ENCODE assay signal across 10 cellular contexts in genomic region chr1:198556969-198557368, GRCh38. TPM values are rescaled to one million over a fixed set of nuclear protein-coding genes. Genes with fewer than 3 reads are reported as not detected.
DNase-seq lines count a peak whose midpoint lies in the region; ATAC-seq and TF ChIP-seq lines count a peak whose summit lies in the region.
"Had no signal": no experiment of that assay in that cellular context is flagged by ENCODE, and none has a peak within 500 bp of the region (broad histone marks: within the 10 kb centered on the region; RNA-seq: fewer than 3 reads in every experiment).

No MANE protein-coding gene starts in this region.

- H3K9ac ChIP-seq in BLaER1 treated with 17β-estradiol and CSF1 and Interleukin-3, amounts not matched to agents 10 nM and 100 nM: no peak overlapping the region

- peak overlapping the region in 2 of 10 experiments; percentile 1 to 16; a peak in 1 of 20 replicates for H3K4me3 ChIP-seq in BLaER1 treated with 17β-estradiol and CSF1 and Interleukin-3, amounts not matched to agents 10 nM and 100 nM
- no peak overlapping the region for H3K4me3 ChIP-seq in left ventricle myocardium inferior

- H3K4me1 Mint-ChIP-seq in WTC11: 0 out of 2 replicates have a peak, but pooled peaks cover 2% of the 10 kb centered on the region

- peaks cover 16 to 66% (median 34%) of the 10 kb centered on the region in 10 experiments for H3K4me1 ChIP-seq in BLaER1 treated with 17β-estradiol and CSF1 and Interleukin-3, amounts not matched to agents 10 nM and 100 nM
- no peaks in the 10 kb centered on the region for H3K4me1 ChIP-seq in left ventricle myocardium inferior

- H3K27ac Mint-ChIP-seq in WTC11: no peak overlapping the region

- ATAC-seq in HG03558 (IDR thresholded peaks at IDR 0.05; ENCODE audit: extremely low read depth, unreplicated experiment): peak; percentile 57
- no peak for ATAC-seq in WTC11

- H3K9me3 ChIP-seq in BLaER1 treated with 17β-estradiol and CSF1 and Interleukin-3, amounts not matched to agents 10 nM and 100 nM (replicated peaks in 1 of 11): peaks cover 0 to 5% (median 0%) of the 10 kb centered on the region in 11 experiments; a peak in 2 of 22 replicates
- H3K9me3 ChIP-seq in left ventricle myocardium inferior (replicated peaks): no peaks in the 10 kb centered on the region

- H3K27me3 Mint-ChIP-seq in WTC11 (ENCODE audit: low read depth): no peaks in the 10 kb centered on the region

- no peaks in the 10 kb centered on the region for H4K20me1 ChIP-seq in BLaER1 treated with 17β-estradiol and CSF1 and Interleukin-3, amounts not matched to agents 10 nM and 100 nM

- H3K27me3 ChIP-seq in BLaER1 treated with 17β-estradiol and CSF1 and Interleukin-3, amounts not matched to agents 10 nM and 100 nM: no peaks in the 10 kb centered on the region
- no peaks in the 10 kb centered on the region for H3K27me3 ChIP-seq in left ventricle myocardium inferior (ENCODE audit: low read depth)

- no peak for TF ChIP-seq CTCF in GM20000 (IDR thresholded peaks at IDR 0.05; ENCODE audit: extremely low read depth, missing control alignments)
- no peak for TF ChIP-seq CTCF in left ventricle myocardium inferior (IDR thresholded peaks at IDR 0.05; ENCODE audit: borderline replicate concordance)
- no peak for TF ChIP-seq CTCF in WTC11 (IDR thresholded peaks at IDR 0.05)

- no peaks in the 10 kb centered on the region for H3K36me3 ChIP-seq in BLaER1 treated with 17β-estradiol and CSF1 and Interleukin-3, amounts not matched to agents 10 nM and 100 nM
- no peaks in the 10 kb centered on the region for H3K36me3 ChIP-seq in left ventricle myocardium inferior

- POLR2A ChIA-PET in WTC11 (lab: Charles Lee): no interaction called here

- H3K9me3 Mint-ChIP-seq in WTC11: no peaks in the 10 kb centered on the region

- no peaks in the 10 kb centered on the region for H3K36me3 Mint-ChIP-seq in WTC11

- CTCF ChIA-PET in WTC11 (lab: Charles Lee): no interaction called here

- peak overlapping the region; percentile 26 to 81 (median 63) for H3K4me2 ChIP-seq in BLaER1 treated with 17β-estradiol and CSF1 and Interleukin-3, amounts not matched to agents 10 nM and 100 nM

- H3K27ac ChIP-seq in BLaER1 treated with 17β-estradiol and CSF1 and Interleukin-3, amounts not matched to agents 10 nM and 100 nM: peak overlapping the region in 9 of 11 experiments; percentile 5 to 65 (median 44); a peak in 14 of 22 replicates
- H3K27ac ChIP-seq in left ventricle myocardium inferior (replicated peaks): no peak overlapping the region

- intact Hi-C loops in left ventricle myocardium inferior (cut with micrococcal nuclease): no loop called here

- peak; percentile 19 for DNase-seq in GM20000 (ENCODE audit: low spot score)
- peak; percentile 44 to 50 for DNase-seq in activated CD4-positive, alpha-beta T cell treated with anti-CD3 and anti-CD28 coated beads for 4 hours
- peak; percentile 26 for DNase-seq in left ventricle myocardium inferior
- peak; percentile 23 for DNase-seq in stimulated activated naive CD4-positive, alpha-beta T cell treated with Interleukin-2 at 50 U/mL for 16 hours (lab: John Stamatoyannopoulos, UW)
- no peak for DNase-seq in NCI-H526 treated with DMSO at 0.1 percent for 48 hours (lab: John Stamatoyannopoulos, UW)
- no peak for DNase-seq in WTC11 (ENCODE audit: low spot score)

- H3K4me3 Mint-ChIP-seq in WTC11: no peak overlapping the region

TF ChIP-seq in WTC11, 78 proteins besides CTCF, POLR2A, EP300 and RAD21 (continues in another document):
- TF ChIP-seq, protein P1, sequence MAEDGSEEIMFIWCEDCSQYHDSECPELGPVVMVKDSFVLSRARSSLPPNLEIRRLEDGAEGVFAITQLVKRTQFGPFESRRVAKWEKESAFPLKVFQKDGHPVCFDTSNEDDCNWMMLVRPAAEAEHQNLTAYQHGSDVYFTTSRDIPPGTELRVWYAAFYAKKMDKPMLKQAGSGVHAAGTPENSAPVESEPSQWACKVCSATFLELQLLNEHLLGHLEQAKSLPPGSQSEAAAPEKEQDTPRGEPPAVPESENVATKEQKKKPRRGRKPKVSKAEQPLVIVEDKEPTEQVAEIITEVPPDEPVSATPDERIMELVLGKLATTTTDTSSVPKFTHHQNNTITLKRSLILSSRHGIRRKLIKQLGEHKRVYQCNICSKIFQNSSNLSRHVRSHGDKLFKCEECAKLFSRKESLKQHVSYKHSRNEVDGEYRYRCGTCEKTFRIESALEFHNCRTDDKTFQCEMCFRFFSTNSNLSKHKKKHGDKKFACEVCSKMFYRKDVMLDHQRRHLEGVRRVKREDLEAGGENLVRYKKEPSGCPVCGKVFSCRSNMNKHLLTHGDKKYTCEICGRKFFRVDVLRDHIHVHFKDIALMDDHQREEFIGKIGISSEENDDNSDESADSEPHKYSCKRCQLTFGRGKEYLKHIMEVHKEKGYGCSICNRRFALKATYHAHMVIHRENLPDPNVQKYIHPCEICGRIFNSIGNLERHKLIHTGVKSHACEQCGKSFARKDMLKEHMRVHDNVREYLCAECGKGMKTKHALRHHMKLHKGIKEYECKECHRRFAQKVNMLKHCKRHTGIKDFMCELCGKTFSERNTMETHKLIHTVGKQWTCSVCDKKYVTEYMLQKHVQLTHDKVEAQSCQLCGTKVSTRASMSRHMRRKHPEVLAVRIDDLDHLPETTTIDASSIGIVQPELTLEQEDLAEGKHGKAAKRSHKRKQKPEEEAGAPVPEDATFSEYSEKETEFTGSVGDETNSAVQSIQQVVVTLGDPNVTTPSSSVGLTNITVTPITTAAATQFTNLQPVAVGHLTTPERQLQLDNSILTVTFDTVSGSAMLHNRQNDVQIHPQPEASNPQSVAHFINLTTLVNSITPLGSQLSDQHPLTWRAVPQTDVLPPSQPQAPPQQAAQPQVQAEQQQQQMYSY (CRISPR knock-in tag; IDR thresholded peaks at IDR 0.05): no peak
- TF ChIP-seq, protein P2, sequence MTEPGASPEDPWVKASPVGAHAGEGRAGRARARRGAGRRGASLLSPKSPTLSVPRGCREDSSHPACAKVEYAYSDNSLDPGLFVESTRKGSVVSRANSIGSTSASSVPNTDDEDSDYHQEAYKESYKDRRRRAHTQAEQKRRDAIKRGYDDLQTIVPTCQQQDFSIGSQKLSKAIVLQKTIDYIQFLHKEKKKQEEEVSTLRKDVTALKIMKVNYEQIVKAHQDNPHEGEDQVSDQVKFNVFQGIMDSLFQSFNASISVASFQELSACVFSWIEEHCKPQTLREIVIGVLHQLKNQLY (CRISPR knock-in tag; IDR thresholded peaks at IDR 0.05): no peak
- TF ChIP-seq ZNF281 (CRISPR knock-in tag; IDR thresholded peaks at IDR 0.05) (no peak), ZBTB21 (CRISPR knock-in tag; IDR thresholded peaks at IDR 0.05; ENCODE audit: borderline replicate concordance) (no peak), MYBL2 (CRISPR knock-in tag; IDR thresholded peaks at IDR 0.05) (no peak), FOXP4 (CRISPR knock-in tag; IDR thresholded peaks at IDR 0.05) (no peak), OVOL2 (CRISPR knock-in tag; IDR thresholded peaks at IDR 0.05; ENCODE audit: borderline replicate concordance) (no peak), CDX4 (CRISPR knock-in tag; IDR thresholded peaks at IDR 0.05; ENCODE audit: borderline replicate concordance) (no peak), PREB (CRISPR knock-in tag; IDR thresholded peaks at IDR 0.05; ENCODE audit: borderline replicate concordance) (no peak), CREB1 (CRISPR knock-in tag; IDR thresholded peaks at IDR 0.05) (no peak), TEAD4 (CRISPR knock-in tag; IDR thresholded peaks at IDR 0.05) (no peak)

RNA-seq across cellular contexts. Expression of gene ATP6V1G3, which starts 16.5 kb away (rescaled TPM):
- total RNA-seq in left ventricle myocardium inferior (not detected), WTC11 (2021) (not detected in 3 replicates)
- total RNA-seq: bronchial epithelial cell, skeletal muscle tissue had no signal

Comparison
In these comparisons a context has a peak if more than half of its experiments do, and no peak if none do; other contexts are left out.
1. DNase-seq: peak in GM20000 (single experiment), activated CD4-positive, alpha-beta T cell treated with anti-CD3 and anti-CD28 coated beads for 4 hours (2 of 2), left ventricle myocardium inferior (single experiment) and stimulated activated naive CD4-positive, alpha-beta T cell treated with Interleukin-2 at 50 U/mL for 16 hours (single experiment); none in NCI-H526 treated with DMSO at 0.1 percent for 48 hours (single experiment) and WTC11 (single experiment).